ENCODE assay signal across 10 cellular contexts in genomic region chr3:63609834-63610233, GRCh38. TPM values are rescaled to one million over a fixed set of nuclear protein-coding genes. Genes with fewer than 3 reads are reported as not detected.
"Had no signal": no experiment of that assay in that cellular context is flagged by ENCODE, and none has a peak within 500 bp of the region (broad histone marks: within the 10 kb centered on the region; RNA-seq: fewer than 3 reads in every experiment).

No MANE protein-coding gene starts in this region.

- DNase-seq: IMR-90, KBM-7, KG1 had no signal

- FAIRE-seq: HepG2, HTR-8/SVneo, K562 had no signal

- ATAC-seq: HepG2, K562 had no signal

- H3K4me3 ChIP-seq: K562 had no signal

- H3K27ac ChIP-seq: HL-60 had no signal

RNA-seq across cellular contexts. Expression of gene SNTN, which starts 42.6 kb away (rescaled TPM):
- total RNA-seq: HepG2, HT-29, HT1080, IMR-90, K562 had no signal
- polyA plus RNA-seq: HepG2, IgD-negative memory B cell, IMR-90, K562 had no signal
